ENCODE assay signal across 8 cellular contexts in genomic region chr9:124894741-124895170, GRCh38. TPM values are rescaled to one million over a fixed set of nuclear protein-coding genes. Genes with fewer than 3 reads are reported as not detected.
A peak's percentile ranks its signal among the peaks of the same experiment; 100 is the strongest.
DNase-seq lines count a peak whose midpoint lies in the region; ATAC-seq and TF ChIP-seq lines count a peak whose summit lies in the region.

No MANE protein-coding gene starts in this region.

- H3K27me3 ChIP-seq in transverse colon, result no peaks in the 10 kb centered on the region

- H3K4me1 Mint-ChIP-seq in activated naive CD8-positive, alpha-beta T cell treated with anti-CD3 and anti-CD28 coated beads, Interleukin-2, amount 10 ng/mL, durations not matched to agents 7 days and 5 days, result peaks cover 12% of the 10 kb centered on the region
- peaks cover 7% of the 10 kb centered on the region for H3K4me1 Mint-ChIP-seq in activated naive CD8-positive, alpha-beta T cell treated with anti-CD3 and anti-CD28 coated beads for 36 hours
- peaks cover 5 to 14% of the 10 kb centered on the region in 2 donors for H3K4me1 Mint-ChIP-seq in immature natural killer cell

- H3K9me3 Mint-ChIP-seq in activated naive CD8-positive, alpha-beta T cell treated with anti-CD3 and anti-CD28 coated beads, Interleukin-2, amount 10 ng/mL, durations not matched to agents 7 days and 5 days, result no peaks in the 10 kb centered on the region
- H3K9me3 Mint-ChIP-seq in activated naive CD8-positive, alpha-beta T cell treated with anti-CD3 and anti-CD28 coated beads for 36 hours, result no peaks in the 10 kb centered on the region
- H3K9me3 Mint-ChIP-seq in activated naive CD4-positive, alpha-beta T cell treated with anti-CD3 and anti-CD28 coated beads, Interleukin-2, amount 50 U/mL, for 72 hours, result no peaks in the 10 kb centered on the region
- H3K9me3 Mint-ChIP-seq in immature natural killer cell, result no peaks in the 10 kb centered on the region

- peak in 3 of 5 experiments; percentile 10 to 16 (median 14) for TF ChIP-seq CTCF in transverse colon (IDR thresholded peaks at IDR 0.05)

- H3K9me3 ChIP-seq in transverse colon, result no peaks in the 10 kb centered on the region

- peak; percentile 77 for ATAC-seq in activated naive CD8-positive, alpha-beta T cell treated with anti-CD3 and anti-CD28 coated beads, Interleukin-2, amount 10 ng/mL, durations not matched to agents 7 days and 5 days (ENCODE audit: low read depth)
- ATAC-seq in activated naive CD4-positive, alpha-beta T cell treated with anti-CD3 and anti-CD28 coated beads, Interleukin-2, amount 50 U/mL, for 72 hours, result peak in 1 of 2 donors; percentile 48
- ATAC-seq in HG03378 (IDR thresholded peaks at IDR 0.05; ENCODE audit: unreplicated experiment) (no peak), GM21381 (IDR thresholded peaks at IDR 0.05; ENCODE audit: unreplicated experiment) (no peak)

- no peaks in the 10 kb centered on the region for H3K27me3 Mint-ChIP-seq in activated naive CD8-positive, alpha-beta T cell treated with anti-CD3 and anti-CD28 coated beads, Interleukin-2, amount 10 ng/mL, durations not matched to agents 7 days and 5 days
- no peaks in the 10 kb centered on the region for H3K27me3 Mint-ChIP-seq in activated naive CD8-positive, alpha-beta T cell treated with anti-CD3 and anti-CD28 coated beads for 36 hours
- peaks cover 0 to 2% (median 1%) of the 10 kb centered on the region in 3 donors for H3K27me3 Mint-ChIP-seq in immature natural killer cell (ENCODE audit: low read depth in 3 of 3)

- POLR2A ChIA-PET in activated naive CD8-positive, alpha-beta T cell treated with anti-CD3 and anti-CD28 coated beads, Interleukin-2, amount 10 ng/mL, durations not matched to agents 7 days and 5 days (lab: Charles Lee), result interaction anchor here (3.1 kb wide), 1 partner anchor 33 kb away, joined by 14 read pairs; the partner anchor contains the start of genes ARPC5L and RPL35

- intact Hi-C loops in transverse colon (cut with DNase I; ENCODE audit: low total_unique reads), result loop anchor here (5.0 kb wide), 1 partner anchor 817 kb away; no protein-coding TSS in a partner anchor

- H3K36me3 ChIP-seq in transverse colon, result peaks cover 0 to 49% (median 24%) of the 10 kb centered on the region in 4 donors

- no peak overlapping the region for H3K4me3 Mint-ChIP-seq in activated naive CD8-positive, alpha-beta T cell treated with anti-CD3 and anti-CD28 coated beads, Interleukin-2, amount 10 ng/mL, durations not matched to agents 7 days and 5 days
- H3K4me3 Mint-ChIP-seq in activated naive CD8-positive, alpha-beta T cell treated with anti-CD3 and anti-CD28 coated beads for 36 hours, result no peak overlapping the region
- no peak overlapping the region for H3K4me3 Mint-ChIP-seq in immature natural killer cell

- TF ChIP-seq EP300 in transverse colon (IDR thresholded peaks at IDR 0.05; ENCODE audit: low read depth), result no peak

- H3K4me3 ChIP-seq in transverse colon, result no peak overlapping the region

- in situ Hi-C loops in transverse colon (cut with MboI; ENCODE audit: low pct_ligation_motif_present in 1 of 4, low pct_unique_long_range_greater_than_20kb in 1 of 4, low sequenced_read_pairs in 3 of 4), result no loop called here

- H3K4me1 ChIP-seq in transverse colon, result no peaks in the 10 kb centered on the region

- no peak for TF ChIP-seq POLR2A in transverse colon (IDR thresholded peaks at IDR 0.05)

- H3K36me3 Mint-ChIP-seq in activated naive CD8-positive, alpha-beta T cell treated with anti-CD3 and anti-CD28 coated beads, Interleukin-2, amount 10 ng/mL, durations not matched to agents 7 days and 5 days, result peaks cover 41% of the 10 kb centered on the region
- H3K36me3 Mint-ChIP-seq in activated naive CD8-positive, alpha-beta T cell treated with anti-CD3 and anti-CD28 coated beads for 36 hours, result peaks cover 50% of the 10 kb centered on the region
- peaks cover 27 to 36% of the 10 kb centered on the region in 2 donors for H3K36me3 Mint-ChIP-seq in activated naive CD4-positive, alpha-beta T cell treated with anti-CD3 and anti-CD28 coated beads, Interleukin-2, amount 50 U/mL, for 72 hours
- peaks cover 13 to 57% (median 37%) of the 10 kb centered on the region in 3 donors for H3K36me3 Mint-ChIP-seq in immature natural killer cell

- no peak for DNase-seq in activated naive CD8-positive, alpha-beta T cell treated with anti-CD3 and anti-CD28 coated beads, Interleukin-2, amount 10 ng/mL, durations not matched to agents 7 days and 5 days
- DNase-seq in activated naive CD8-positive, alpha-beta T cell treated with anti-CD3 and anti-CD28 coated beads for 36 hours, result no peak
- DNase-seq in NAMALWA (ENCODE audit: low spot score) (peak; percentile 90), immature natural killer cell (peak; percentile 38 to 65 (median 57)), transverse colon (no peak)
- no peak for DNase-seq in activated naive CD4-positive, alpha-beta T cell treated with anti-CD3 and anti-CD28 coated beads, Interleukin-2, amount 50 U/mL, for 72 hours (ENCODE audit: low spot score in 2 of 2)

- peak overlapping the region; percentile 44 for H3K27ac Mint-ChIP-seq in activated naive CD8-positive, alpha-beta T cell treated with anti-CD3 and anti-CD28 coated beads, Interleukin-2, amount 10 ng/mL, durations not matched to agents 7 days and 5 days
- no peak overlapping the region for H3K27ac Mint-ChIP-seq in activated naive CD8-positive, alpha-beta T cell treated with anti-CD3 and anti-CD28 coated beads for 36 hours
- H3K27ac Mint-ChIP-seq in activated naive CD4-positive, alpha-beta T cell treated with anti-CD3 and anti-CD28 coated beads, Interleukin-2, amount 50 U/mL, for 72 hours, result peak overlapping the region; percentile 47 to 83
- H3K27ac Mint-ChIP-seq in immature natural killer cell, result peak overlapping the region in 3 of 6 donors; percentile 1 to 45 (median 36)

- H3K27ac ChIP-seq in transverse colon, result no peak overlapping the region

RNA-seq across cellular contexts. Expression of gene ARPC5L, which starts 32.8 kb away (rescaled TPM):
- total RNA-seq in activated naive CD8-positive, alpha-beta T cell treated with anti-CD3 and anti-CD28 coated beads, Interleukin-2, amount 10 ng/mL, durations not matched to agents 7 days and 5 days, result 10 to 100 TPM; 68.2 to 70.2 TPM
- 100 to 1,000 TPM; 102 to 104 TPM for total RNA-seq in activated naive CD8-positive, alpha-beta T cell treated with anti-CD3 and anti-CD28 coated beads for 36 hours
- total RNA-seq in activated naive CD4-positive, alpha-beta T cell treated with anti-CD3 and anti-CD28 coated beads, Interleukin-2, amount 50 U/mL, for 72 hours, result 10 to 100 TPM; 86.2 to 86.5 TPM
- polyA plus RNA-seq in immature natural killer cell, result 100 to 1,000 TPM; 169 to 202 (median 172) TPM
- total RNA-seq in transverse colon, result 10 to 100 TPM in 3 of 4 donors, 1 to 10 TPM in 1; 9.8 to 37.0 (median 22.8) TPM

RNA-seq across cellular contexts. Expression of gene RPL35, which starts 33.0 kb away (rescaled TPM):
- 1,000 to 10,000 TPM; 1,398 to 1,411 TPM for total RNA-seq in activated naive CD8-positive, alpha-beta T cell treated with anti-CD3 and anti-CD28 coated beads, Interleukin-2, amount 10 ng/mL, durations not matched to agents 7 days and 5 days
- total RNA-seq in activated naive CD8-positive, alpha-beta T cell treated with anti-CD3 and anti-CD28 coated beads for 36 hours, result 1,000 to 10,000 TPM; 2,220 to 2,231 TPM
- 1,000 to 10,000 TPM; 1,912 to 2,066 TPM for total RNA-seq in activated naive CD4-positive, alpha-beta T cell treated with anti-CD3 and anti-CD28 coated beads, Interleukin-2, amount 50 U/mL, for 72 hours
- polyA plus RNA-seq in immature natural killer cell, result 1,000 to 10,000 TPM in 2 of 3 donors, 100 to 1,000 TPM in 1; 774 to 2,756 (median 1,213) TPM
- total RNA-seq in transverse colon, result 1,000 to 10,000 TPM in 3 of 4 donors, 100 to 1,000 TPM in 1; 498 to 3,953 (median 1,382) TPM

RNA-seq across cellular contexts. Expression of gene WDR38, which starts 41.5 kb away (rescaled TPM):
- not detected for total RNA-seq in activated naive CD8-positive, alpha-beta T cell treated with anti-CD3 and anti-CD28 coated beads, Interleukin-2, amount 10 ng/mL, durations not matched to agents 7 days and 5 days
- total RNA-seq in activated naive CD8-positive, alpha-beta T cell treated with anti-CD3 and anti-CD28 coated beads for 36 hours, result not detected
- not detected for total RNA-seq in activated naive CD4-positive, alpha-beta T cell treated with anti-CD3 and anti-CD28 coated beads, Interleukin-2, amount 50 U/mL, for 72 hours
- not detected for polyA plus RNA-seq in immature natural killer cell
- total RNA-seq in transverse colon, result not detected

RNA-seq across cellular contexts. Expression of gene GOLGA1, which starts 46.1 kb away (rescaled TPM):
- 10 to 100 TPM; 23.4 to 26.8 TPM for total RNA-seq in activated naive CD8-positive, alpha-beta T cell treated with anti-CD3 and anti-CD28 coated beads, Interleukin-2, amount 10 ng/mL, durations not matched to agents 7 days and 5 days
- 10 to 100 TPM; 12.0 to 14.3 TPM for total RNA-seq in activated naive CD8-positive, alpha-beta T cell treated with anti-CD3 and anti-CD28 coated beads for 36 hours
- 10 to 100 TPM; 22.5 to 22.7 TPM for total RNA-seq in activated naive CD4-positive, alpha-beta T cell treated with anti-CD3 and anti-CD28 coated beads, Interleukin-2, amount 50 U/mL, for 72 hours
- polyA plus RNA-seq in immature natural killer cell, result 1 to 10 TPM in 2 of 3 donors, under 1 TPM in 1; 0.93 to 8.3 (median 5.3) TPM
- 100 to 1,000 TPM in 1 of 4 donors, 10 to 100 TPM in 3; 24.3 to 144 (median 30.1) TPM for total RNA-seq in transverse colon

Comparison
In these comparisons a context has a peak if more than half of its experiments do, and no peak if none do; other contexts are left out.
1. DNase-seq: peak in NAMALWA (single experiment) and immature natural killer cell (3 of 3); none in activated naive CD8-positive, alpha-beta T cell treated with anti-CD3 and anti-CD28 coated beads, Interleukin-2, amount 10 ng/mL, durations not matched to agents 7 days and 5 days (single experiment), activated naive CD8-positive, alpha-beta T cell treated with anti-CD3 and anti-CD28 coated beads for 36 hours (single experiment), activated naive CD4-positive, alpha-beta T cell treated with anti-CD3 and anti-CD28 coated beads, Interleukin-2, amount 50 U/mL, for 72 hours (0 of 2) and transverse colon (single experiment).